8 cellular contexts compared by ENCODE assay signal in the genomic region with DNA sequence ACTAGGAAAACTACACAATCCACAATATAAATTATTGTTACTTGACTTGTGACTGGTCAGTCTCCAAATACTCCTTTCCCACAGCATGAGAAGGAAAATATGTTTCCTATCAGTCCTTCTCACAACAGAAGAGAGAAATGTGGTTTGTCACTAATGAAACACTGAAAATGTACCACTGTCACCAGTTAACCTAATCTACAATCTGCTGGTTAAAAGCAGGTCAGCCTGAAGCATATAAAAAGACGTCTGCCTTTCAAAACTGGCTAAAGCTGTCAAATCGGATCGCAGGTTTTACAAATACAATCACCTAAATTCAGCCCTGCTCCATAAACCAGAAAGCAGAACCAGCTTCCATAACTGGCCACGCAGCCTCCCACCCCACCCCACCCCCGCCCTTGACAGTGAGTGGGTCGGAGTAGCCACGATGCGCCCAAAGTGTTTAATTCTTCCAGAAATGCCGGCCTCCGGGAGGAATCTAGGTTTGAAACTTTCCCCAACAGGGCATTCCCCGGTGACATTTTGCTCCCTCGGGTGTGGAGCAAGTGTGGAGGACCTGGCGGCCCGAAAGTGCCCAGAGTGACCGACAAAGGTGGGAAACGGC. TPM values are rescaled to one million over a fixed set of nuclear protein-coding genes. Genes with fewer than 3 reads are reported as not detected.
DNase-seq lines count a peak whose midpoint lies in the region; ATAC-seq and TF ChIP-seq lines count a peak whose summit lies in the region.

No MANE protein-coding gene starts in this region.

- TF ChIP-seq CTCF in gastrocnemius medialis (IDR thresholded peaks at IDR 0.05 in 4 of 5, conservative IDR thresholded peaks at IDR 0.05 in 1 of 5): no peak

- in situ Hi-C loops in gastrocnemius medialis (cut with MboI; ENCODE audit: low sequenced_read_pairs in 4 of 4): loop anchor here in 1 of 4 donors (10.0 kb wide), 1 partner anchor 116 kb away; no protein-coding TSS in a partner anchor

- intact Hi-C loops in left ventricle myocardium superior (cut with micrococcal nuclease) (no loop called here), gastrocnemius medialis (cut with DNase I; ENCODE audit: low total_unique reads) (loop anchor here (2.0 kb wide), 1 partner anchor 120 kb away; no protein-coding TSS in a partner anchor)

- peak; percentile 27 for ATAC-seq in GM19395 (IDR thresholded peaks at IDR 0.05; ENCODE audit: unreplicated experiment)
- ATAC-seq in activated naive CD4-positive, alpha-beta T cell treated with anti-CD3 and anti-CD28 coated beads, Interleukin-2, amount 50 U/mL, for 72 hours: peak; percentile 1 to 22
- ATAC-seq in left ventricle myocardium superior: peak; percentile 42
- peak; percentile 37 to 40 for ATAC-seq in gastrocnemius medialis

- H3K27ac ChIP-seq in gastrocnemius medialis: peak overlapping the region; percentile 87 to 94 (median 90)

- peaks cover 0 to 8% of the 10 kb centered on the region in 2 donors for H3K36me3 Mint-ChIP-seq in activated naive CD4-positive, alpha-beta T cell treated with anti-CD3 and anti-CD28 coated beads, Interleukin-2, amount 50 U/mL, for 72 hours

- H3K9me3 ChIP-seq in gastrocnemius medialis: no peaks in the 10 kb centered on the region

- no peaks in the 10 kb centered on the region for H3K36me3 ChIP-seq in gastrocnemius medialis

- H3K9me3 Mint-ChIP-seq in activated naive CD4-positive, alpha-beta T cell treated with anti-CD3 and anti-CD28 coated beads, Interleukin-2, amount 50 U/mL, for 72 hours: no peaks in the 10 kb centered on the region

- H3K27me3 ChIP-seq in gastrocnemius medialis: no peaks in the 10 kb centered on the region

- peak overlapping the region; percentile 75 for H3K4me3 ChIP-seq in Jurkat, Clone E6-1 (ENCODE audit: low read length)
- peak overlapping the region; percentile 74 to 97 (median 78) for H3K4me3 ChIP-seq in gastrocnemius medialis

- TF ChIP-seq POLR2A in gastrocnemius medialis (IDR thresholded peaks at IDR 0.05): no peak

- DNase-seq in AG20443 (ENCODE audit: low spot score) (peak; percentile 44), left ventricle myocardium superior (no peak), gastrocnemius medialis (no peak), NCI-H2171 (lab: John Stamatoyannopoulos, UW) (no peak), HCEC 1CT (no peak)
- DNase-seq in Jurkat, Clone E6-1 (ENCODE audit: low read depth, low spot score): no peak
- no peak for DNase-seq in activated naive CD4-positive, alpha-beta T cell treated with anti-CD3 and anti-CD28 coated beads, Interleukin-2, amount 50 U/mL, for 72 hours (ENCODE audit: low spot score in 2 of 2)

- H3K27ac Mint-ChIP-seq in activated naive CD4-positive, alpha-beta T cell treated with anti-CD3 and anti-CD28 coated beads, Interleukin-2, amount 50 U/mL, for 72 hours: peak overlapping the region; percentile 65 to 89

- peaks cover 27 to 31% of the 10 kb centered on the region in 2 donors for H3K4me1 ChIP-seq in gastrocnemius medialis

RNA-seq across cellular contexts. Expression of a gene that starts 0.7 kb away (rescaled TPM):
- 122 TPM for polyA plus RNA-seq in Jurkat, Clone E6-1 (2012; ENCODE audit: insufficient read depth, insufficient read length)
- 100 to 1,000 TPM; 164 to 173 TPM for total RNA-seq in activated naive CD4-positive, alpha-beta T cell treated with anti-CD3 and anti-CD28 coated beads, Interleukin-2, amount 50 U/mL, for 72 hours
- total RNA-seq in left ventricle myocardium superior: 497 TPM
- total RNA-seq in gastrocnemius medialis: 100 to 1,000 TPM; 179 to 261 (median 227) TPM

RNA-seq across cellular contexts. Expression of a gene that starts 26.0 kb away (rescaled TPM):
- 6.6 TPM for polyA plus RNA-seq in Jurkat, Clone E6-1 (2012; ENCODE audit: insufficient read depth, insufficient read length)
- not detected for total RNA-seq in activated naive CD4-positive, alpha-beta T cell treated with anti-CD3 and anti-CD28 coated beads, Interleukin-2, amount 50 U/mL, for 72 hours
- total RNA-seq in left ventricle myocardium superior (not detected), gastrocnemius medialis (not detected)
